ENCODE assay signal across 1 cellular context in the genomic region with DNA sequence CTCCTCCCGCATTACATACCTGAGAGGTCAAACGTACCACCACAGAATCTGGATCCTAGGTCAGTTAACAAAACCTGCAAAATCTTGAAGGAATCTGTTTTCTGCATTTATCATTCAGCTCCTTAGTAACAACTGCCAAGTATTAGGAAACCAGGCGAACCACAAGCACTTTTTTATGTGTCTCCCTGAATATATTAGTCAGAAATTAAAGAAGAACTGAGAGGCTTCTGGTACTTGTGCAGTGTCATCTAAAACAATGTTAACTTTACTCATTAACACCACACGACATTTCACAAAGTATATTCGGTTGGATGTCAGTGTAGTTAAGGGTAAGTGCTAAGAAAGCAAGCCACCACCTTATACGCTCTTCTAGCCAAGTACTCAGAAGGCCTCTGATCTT.
TF ChIP-seq lines count a peak whose summit lies in the region.

No MANE protein-coding gene starts in this region.

TF ChIP-seq in GM12878, 131 proteins besides CTCF, POLR2A, EP300 and RAD21:
- TF ChIP-seq ZBTB40 (IDR thresholded peaks at IDR 0.05; ENCODE audit: borderline replicate concordance): peak; percentile 65; the same call in 1 of the 2 replicates
- no peak for TF ChIP-seq SREBF2 (IDR thresholded peaks at IDR 0.05; ENCODE audit: low read length)
- TF ChIP-seq BCL3 (IDR thresholded peaks at IDR 0.05; ENCODE audit: borderline replicate concordance, insufficient read depth, low read depth, low read length, poor library complexity, severe bottlenecking): no peak
- 0 out of 2 replicates have a peak, but pooled peaks have one; percentile 5 for TF ChIP-seq RUNX3 (IDR thresholded peaks at IDR 0.05; ENCODE audit: low read length)
- TF ChIP-seq HDAC6 (IDR thresholded peaks at IDR 0.05; ENCODE audit: unreplicated experiment): no peak
